11 cellular contexts compared by ENCODE assay signal in genomic region chr3:123586966-123587365, GRCh38. TPM values are rescaled to one million over a fixed set of nuclear protein-coding genes. Genes with fewer than 3 reads are reported as not detected.
A peak's percentile ranks its signal among the peaks of the same experiment; 100 is the strongest.
DNase-seq lines count a peak whose midpoint lies in the region; ATAC-seq, FAIRE-seq and TF ChIP-seq lines count a peak whose summit lies in the region.
"Had no signal": no experiment of that assay in that cellular context is flagged by ENCODE, and none has a peak within 500 bp of the region (broad histone marks: within the 10 kb centered on the region; RNA-seq: fewer than 3 reads in every experiment).

No MANE protein-coding gene starts in this region.

- peak overlapping the region; percentile 84 for H3K4me2 ChIP-seq in keratinocyte (ENCODE audit: control insufficient read depth, extremely low read depth, insufficient read depth, low read depth, low read length)

- H3K9me1 ChIP-seq in keratinocyte (ENCODE audit: control insufficient read depth, extremely low read depth, insufficient read depth, low read length) = no peaks in the 10 kb centered on the region

- peak; percentile 85 for FAIRE-seq in keratinocyte (lab: Jason Lieb, UNC)
- FAIRE-seq: TTC549 had no signal

- peaks cover 23% of the 10 kb centered on the region for H3K4me1 Mint-ChIP-seq in HFFc6 (ENCODE audit: low read depth)

- peaks cover 4% of the 10 kb centered on the region in 2 experiments for H3K36me3 ChIP-seq in keratinocyte (ENCODE audit: control insufficient read depth in 2 of 2, extremely low read depth in 1 of 2, insufficient read depth in 2 of 2, low read length in 2 of 2)

- H3K36me3 Mint-ChIP-seq in HFFc6 (ENCODE audit: low read depth) = peaks cover 45% of the 10 kb centered on the region

- peak; percentile 20 for DNase-seq in AG20443 (ENCODE audit: low spot score)
- DNase-seq in HFFc6 = peak; percentile 88
- peak; percentile 42 for DNase-seq in amniotic epithelial cell (ENCODE audit: low read depth)
- no peak for DNase-seq in keratinocyte (ENCODE audit: low read depth, low spot score)
- no peak for DNase-seq in NCI-H1105 (lab: John Stamatoyannopoulos, UW)
- DNase-seq in coronary artery (ENCODE audit: low spot score) = no peak
- DNase-seq: mucosa of descending colon, spleen had no signal

- no peak overlapping the region for H2AFZ ChIP-seq in keratinocyte (ENCODE audit: control insufficient read depth, low read length)

- H3K79me2 ChIP-seq in keratinocyte (ENCODE audit: control insufficient read depth, insufficient read depth, low read length) = peaks cover 48% of the 10 kb centered on the region

- H3K4me1 ChIP-seq in keratinocyte (ENCODE audit: control insufficient read depth, extremely low read depth, insufficient read depth, low read length) = peaks cover 21% of the 10 kb centered on the region

- H3K27ac Mint-ChIP-seq in HFFc6 = no peak overlapping the region; the same call in 1 of the 2 replicates

- H3K27ac ChIP-seq in keratinocyte (ENCODE audit: control insufficient read depth, insufficient read depth, low read length) (peak overlapping the region; percentile 100), coronary artery (no peak overlapping the region)

- no peaks in the 10 kb centered on the region for H3K27me3 ChIP-seq in keratinocyte (ENCODE audit: control insufficient read depth, extremely low read depth, insufficient read depth, low read length)
- H3K27me3 ChIP-seq: spleen had no signal

- TF ChIP-seq CTCF in HFFc6 (IDR thresholded peaks at IDR 0.05) (no peak), keratinocyte (optimal IDR thresholded peaks at IDR 0.05 in 1 of 3, IDR thresholded peaks at IDR 0.05 in 1 of 3, conservative IDR thresholded peaks at IDR 0.05 in 1 of 3; ENCODE audit: extremely low read depth in 1 of 3, insufficient read depth in 2 of 3, low read length in 3 of 3) (no peak), coronary artery (IDR thresholded peaks at IDR 0.05) (no peak)

- peaks cover 2% of the 10 kb centered on the region; the same call in 1 of the 2 replicates for H3K27me3 Mint-ChIP-seq in HFFc6 (ENCODE audit: insufficient read depth)

- no peak for ATAC-seq in HG02623 (IDR thresholded peaks at IDR 0.05; ENCODE audit: unreplicated experiment)
- no peak for ATAC-seq in GM21447 (IDR thresholded peaks at IDR 0.05; ENCODE audit: unreplicated experiment)
- ATAC-seq: mucosa of descending colon had no signal

- peak overlapping the region; percentile 99 for H3K9ac ChIP-seq in keratinocyte (ENCODE audit: control insufficient read depth, extremely low read depth, insufficient read depth, low read length)

- H3K4me3 ChIP-seq in keratinocyte (ENCODE audit: control insufficient read depth in 2 of 3, extremely low read depth in 1 of 3, insufficient read depth in 2 of 3, low read depth in 1 of 3, low read length in 3 of 3) (peak overlapping the region; percentile 60 to 98 (median 96)), coronary artery (no peak overlapping the region)
- H3K4me3 ChIP-seq: mucosa of descending colon had no signal

- no peaks in the 10 kb centered on the region for H4K20me1 ChIP-seq in keratinocyte (ENCODE audit: control insufficient read depth, extremely low read depth, insufficient read depth, low read length)

- dilution Hi-C loops in keratinocyte (cut with MboI; ENCODE audit: extremely low pct_ligation_motif_present, low sequenced_read_pairs) = no loop called here

- H3K9me3 Mint-ChIP-seq in HFFc6 = peaks cover 26% of the 10 kb centered on the region

- peaks cover 2% of the 10 kb centered on the region for H3K9me3 ChIP-seq in keratinocyte (ENCODE audit: control insufficient read depth, low read depth, low read length)

- H3K4me3 Mint-ChIP-seq in HFFc6 = no peak overlapping the region; the same call in 1 of the 2 replicates

RNA-seq across cellular contexts. Expression of gene HACD2, which starts 2.1 kb away (rescaled TPM):
- total RNA-seq in HFFc6 (2021; fragmentation: NEBNext Ultra II Directional; extraction: Animal tissue kit (Norgen Biotek cat#: 25700)) = 10 to 100 TPM; 56.6 to 85.7 (median 75.7) TPM
- polyA plus RNA-seq in keratinocyte = 85.8 to 146 TPM (median 124 TPM) in 3 replicates
- polyA plus RNA-seq in keratinocyte (2011; ENCODE audit: low read depth) = 34.3 TPM
- 50.9 and 112 TPM in 2 replicates for polyA plus RNA-seq in keratinocyte (2011; cell fraction: cytosol; rRNA removed)
- 146 and 190 TPM in 2 replicates for polyA plus RNA-seq in keratinocyte (2011; cell fraction: nucleus; rRNA removed)
- 57.9 and 59.7 TPM in 2 replicates for polyA plus RNA-seq in keratinocyte (2012; ENCODE audit: low replicate concordance)
- polyA minus RNA-seq in keratinocyte = 83.0 to 239 TPM (median 181 TPM) in 3 replicates
- polyA minus RNA-seq in keratinocyte (2011; cell fraction: cytosol; rRNA and poly(A)+ RNA removed) = 73.3 TPM
- 131 and 227 TPM in 2 replicates for polyA minus RNA-seq in keratinocyte (2011; cell fraction: nucleus; rRNA and poly(A)+ RNA removed)

Comparison
In these comparisons a context has a peak if more than half of its experiments do, and no peak if none do; other contexts are left out.
1. DNase-seq: peak in AG20443 (single experiment), HFFc6 (single experiment) and amniotic epithelial cell (single experiment); none in keratinocyte (single experiment), NCI-H1105 (single experiment) and coronary artery (single experiment).